Comparison of ENCODE assay signal across 13 cellular contexts in genomic region chr14:28767239-28767850, GRCh38. TPM values are rescaled to one million over a fixed set of nuclear protein-coding genes. Genes with fewer than 3 reads are reported as not detected.
A peak's percentile ranks its signal among the peaks of the same experiment; 100 is the strongest.
DNase-seq lines count a peak whose midpoint lies in the region; ATAC-seq, FAIRE-seq and TF ChIP-seq lines count a peak whose summit lies in the region.
"Had no signal": no experiment of that assay in that cellular context is flagged by ENCODE, and none has a peak within 500 bp of the region (broad histone marks: within the 10 kb centered on the region; RNA-seq: fewer than 3 reads in every experiment).

No MANE protein-coding gene starts in this region.

- no peaks in the 10 kb centered on the region for H3K9me2 ChIP-seq in Karpas-422 (replicated peaks; ENCODE audit: insufficient read depth, low read length)

- peaks cover 2 to 16% (median 5%) of the 10 kb centered on the region in 4 donors for H3K4me1 Mint-ChIP-seq in CD4-positive, alpha-beta memory T cell
- peaks cover 16 to 20% (median 18%) of the 10 kb centered on the region in 3 donors for H3K4me1 Mint-ChIP-seq in naive B cell

- no peak for DNase-seq in CD4-positive, alpha-beta memory T cell
- DNase-seq in K562 (ENCODE audit: extremely low read depth in 1 of 4, low spot score in 3 of 4) = peak in 2 of 4 experiments; percentile 14 to 23
- no peak for DNase-seq in naive B cell
- no peak for DNase-seq in Karpas-422
- no peak for DNase-seq in SHP77 (lab: John Stamatoyannopoulos, UW)
- no peak for DNase-seq in NCI-H524 (lab: John Stamatoyannopoulos, UW)
- no peak for DNase-seq in right atrium auricular region (ENCODE audit: low spot score)
- DNase-seq: DMS 273 treated with DMSO at 0.1 percent for 48 hours, KBM-7 had no signal

- no TSS peak for BruUV-seq in K562 (replicated peaks; lab: Mats Ljungman, UMichigan)

- H3K27ac ChIP-seq in CD4-positive, alpha-beta memory T cell (ENCODE audit: low read depth, low read length) = no peak overlapping the region
- H3K27ac ChIP-seq in K562 (ENCODE audit: extremely low read depth, low read depth, low read length) = peak overlapping the region; percentile 73; the same call in 2 of the 3 replicates
- H3K27ac ChIP-seq in Karpas-422 (ENCODE audit: low read length) = no peak overlapping the region
- no peak overlapping the region for H3K27ac ChIP-seq in right atrium auricular region
- H3K27ac ChIP-seq: RWPE1 had no signal

- peaks cover 59% of the 10 kb centered on the region for H3K79me2 ChIP-seq in K562 (ENCODE audit: control insufficient read depth, insufficient read depth, low read length)
- no peaks in the 10 kb centered on the region for H3K79me2 ChIP-seq in Karpas-422 (ENCODE audit: low read length)

- ATAC-seq in K562 (no peak), naive B cell (ENCODE audit: low read depth in 2 of 2) (no peak)
- ATAC-seq: left lobe of liver had no signal

- no peak for FAIRE-seq in K562 (lab: Jason Lieb, UNC)

- H3K27ac Mint-ChIP-seq in CD4-positive, alpha-beta memory T cell = no peak overlapping the region
- peak overlapping the region in 2 of 6 donors; percentile 42 to 83 for H3K27ac Mint-ChIP-seq in naive B cell

- H3K9me3 Mint-ChIP-seq in CD4-positive, alpha-beta memory T cell = peaks cover 0 to 32% (median 21%) of the 10 kb centered on the region in 8 donors
- H3K9me3 Mint-ChIP-seq in naive B cell = peaks cover 3 to 25% (median 7%) of the 10 kb centered on the region in 7 donors

- WGBS in K562 (ENCODE audit: insufficient coverage, low coverage, missing lambda C conversion rate) = no CpG with 5 or more reads among the region's 76 CpGs

- peak overlapping the region; percentile 78; the same call in 1 of the 2 replicates for H3K4me2 ChIP-seq in K562 (ENCODE audit: insufficient read depth, low read length)
- no peak overlapping the region for H3K4me2 ChIP-seq in Karpas-422 (ENCODE audit: low read depth, low read length, poor library complexity, severe bottlenecking)

- no peaks in the 10 kb centered on the region for H3K9me3 ChIP-seq in CD4-positive, alpha-beta memory T cell (ENCODE audit: control insufficient read depth in 1 of 2, low read length in 2 of 2)
- H3K9me3 ChIP-seq in K562 (replicated peaks; ENCODE audit: control insufficient read depth, insufficient read depth, low read depth, low read length) (no peaks in the 10 kb centered on the region), Karpas-422 (ENCODE audit: low read length) (peaks cover 50% of the 10 kb centered on the region), right atrium auricular region (peaks cover 0 to 9% of the 10 kb centered on the region in 2 donors)

- in situ Hi-C loops in K562 (cut with MboI) = loop anchor here (25.0 kb wide), 2 partner anchors 445 to 1445 kb away; no protein-coding TSS in a partner anchor

- no peak for TF ChIP-seq CTCF in GM12875 (IDR thresholded peaks at IDR 0.05; ENCODE audit: borderline replicate concordance, insufficient read depth, low read depth, low read length)
- TF ChIP-seq CTCF in K562 (IDR thresholded peaks at IDR 0.05 in 2 of 3, conservative IDR thresholded peaks at IDR 0.05 in 1 of 3; ENCODE audit: insufficient read depth in 2 of 3, low read depth in 1 of 3, low read length in 3 of 3) = no peak
- TF ChIP-seq CTCF in right atrium auricular region (IDR thresholded peaks at IDR 0.05) = no peak

- no peak overlapping the region for H3K4me3 ChIP-seq in CD4-positive, alpha-beta memory T cell (ENCODE audit: low read length in 2 of 2)
- H3K4me3 ChIP-seq in GM12875 (ENCODE audit: low read depth, low read length) = peak overlapping the region; percentile 21
- H3K4me3 ChIP-seq in K562 = peak overlapping the region; percentile 53
- no peak overlapping the region for H3K4me3 ChIP-seq in Karpas-422 (ENCODE audit: low read length)
- H3K4me3 ChIP-seq in right atrium auricular region = no peak overlapping the region

- TF ChIP-seq RAD21 in K562 (CRISPR knock-in tag; conservative IDR thresholded peaks at IDR 0.05 in 1 of 2, IDR thresholded peaks at IDR 0.05 in 1 of 2) = no peak

- POLR2A ChIA-PET in CD4-positive, alpha-beta memory T cell (lab: Charles Lee; ENCODE audit: partially characterized antibody) = no interaction called here
- POLR2A ChIA-PET in K562 (lab: Yijun Ruan, JAX) = interaction anchor here (0.6 to 1.2 kb wide), 2 partner anchors 43 to 63 kb away, joined by 3 to 4 read pairs; no protein-coding TSS in a partner anchor

- peaks cover 0 to 2% of the 10 kb centered on the region in 2 donors for H3K36me3 Mint-ChIP-seq in CD4-positive, alpha-beta memory T cell
- H3K36me3 Mint-ChIP-seq in naive B cell = peaks cover 0 to 8% of the 10 kb centered on the region in 2 donors

- H2AFZ ChIP-seq in K562 (ENCODE audit: low read depth, low read length) (peak overlapping the region; percentile 80; the same call in 1 of the 2 replicates), Karpas-422 (ENCODE audit: low read length) (no peak overlapping the region)

- H3K9me1 ChIP-seq in K562 (ENCODE audit: control insufficient read depth, insufficient read depth, low read length) = no peaks in the 10 kb centered on the region

- H4K20me1 ChIP-seq in K562 (replicated peaks; ENCODE audit: control insufficient read depth, insufficient read depth, low read length) (no peaks in the 10 kb centered on the region), Karpas-422 (ENCODE audit: insufficient read depth, low read depth, low read length) (no peaks in the 10 kb centered on the region)

- CTCF ChIA-PET in CD4-positive, alpha-beta memory T cell (lab: Charles Lee; ENCODE audit: partially characterized antibody) = no interaction called here
- CTCF ChIA-PET in K562 (lab: Yijun Ruan, JAX; ENCODE audit: low intra/inter-chr PET ratio) = no interaction called here

- no peak for TF ChIP-seq POLR2A in K562 (conservative IDR thresholded peaks at IDR 0.05)

- H3K4me1 ChIP-seq in CD4-positive, alpha-beta memory T cell (ENCODE audit: insufficient read depth, low read length) = no peaks in the 10 kb centered on the region
- H3K4me1 ChIP-seq in K562 (replicated peaks in 1 of 2; ENCODE audit: control insufficient read depth in 2 of 2, insufficient read depth in 2 of 2, low read length in 2 of 2) (peaks cover 0 to 8% of the 10 kb centered on the region in 2 experiments; a peak in 2 of 5 replicates), Karpas-422 (ENCODE audit: low read length) (no peaks in the 10 kb centered on the region), right atrium auricular region (peaks cover 0 to 16% of the 10 kb centered on the region in 2 donors)

- intact Hi-C loops in CD4-positive, alpha-beta memory T cell (cut with micrococcal nuclease) = no loop called here
- intact Hi-C loops in K562 (cut with micrococcal nuclease) = no loop called here

- H3K27me3 ChIP-seq in CD4-positive, alpha-beta memory T cell (ENCODE audit: insufficient read depth, low read length) = peaks cover 4% of the 10 kb centered on the region
- H3K27me3 ChIP-seq in K562 (ENCODE audit: control insufficient read depth in 2 of 2, insufficient read depth in 2 of 2, low read length in 2 of 2) (no peaks in the 10 kb centered on the region), Karpas-422 (ENCODE audit: low read length) (no peaks in the 10 kb centered on the region), right atrium auricular region (peaks cover 38 to 47% of the 10 kb centered on the region in 2 donors)

- TF ChIP-seq EP300 in K562 (IDR thresholded peaks at IDR 0.05; ENCODE audit: low read length) = no peak

- H3K9ac ChIP-seq in K562 (ENCODE audit: insufficient read depth in 1 of 2, low read depth in 2 of 2, low read length in 2 of 2) = peak overlapping the region; percentile 71 to 91; a peak in 3 of 4 replicates
- no peak overlapping the region for H3K9ac ChIP-seq in Karpas-422 (ENCODE audit: low read length)

- peak overlapping the region in 5 of 8 donors; percentile 28 to 62 (median 54) for H3K4me3 Mint-ChIP-seq in CD4-positive, alpha-beta memory T cell
- peak overlapping the region in 7 of 8 donors; percentile 24 to 90 (median 75) for H3K4me3 Mint-ChIP-seq in naive B cell

- H3K27me3 Mint-ChIP-seq in CD4-positive, alpha-beta memory T cell = peaks cover 32 to 45% of the 10 kb centered on the region in 2 donors
- H3K27me3 Mint-ChIP-seq in naive B cell = peaks cover 59 to 75% (median 66%) of the 10 kb centered on the region in 3 donors

- no peaks in the 10 kb centered on the region for H3K36me3 ChIP-seq in CD4-positive, alpha-beta memory T cell (ENCODE audit: insufficient read depth, low read length)
- H3K36me3 ChIP-seq in K562 (ENCODE audit: control insufficient read depth, insufficient read depth, low read length) (no peaks in the 10 kb centered on the region), Karpas-422 (ENCODE audit: insufficient read depth, low read length) (no peaks in the 10 kb centered on the region), right atrium auricular region (no peaks in the 10 kb centered on the region)

TF ChIP-seq in K562, 482 proteins besides CTCF, POLR2A, EP300 and RAD21:
- no peak for TF ChIP-seq ZFPM2 (CRISPR knock-in tag; IDR thresholded peaks at IDR 0.05)
- no peak for TF ChIP-seq BHLHE40 (IDR thresholded peaks at IDR 0.05; ENCODE audit: low read length)
- TF ChIP-seq ZBTB1 (CRISPR knock-in tag; IDR thresholded peaks at IDR 0.05; ENCODE audit: borderline replicate concordance, low read depth) = peak; percentile 46; the same call in 1 of the 2 replicates

RNA-seq across cellular contexts. Expression of gene FOXG1, which starts 0.8 kb away (rescaled TPM):
- not detected for total RNA-seq in CD4-positive, alpha-beta memory T cell
- not detected for polyA plus RNA-seq in CD4-positive, alpha-beta memory T cell
- 1.0 and 1.7 TPM in 2 replicates for total RNA-seq in K562 (2011; cell fraction: chromatin; rRNA removed; ENCODE audit: low replicate concordance)
- total RNA-seq in K562 (2011; cell fraction: nucleolus; rRNA removed) = 0.53 and 1.0 TPM in 2 replicates
- total RNA-seq in K562 (2011; cell fraction: nucleoplasm; rRNA removed) = 1.2 and 1.7 TPM in 2 replicates
- 0.68 and 1.2 TPM in 2 replicates for total RNA-seq in K562 (2014; rRNA removed)
- 0.69 and 0.70 TPM in 2 replicates for total RNA-seq in K562 (2014; rRNA removed; fragmentation: Illumina TruSeq; extraction: Trizol)
- 0.94 and 1.1 TPM in 2 replicates for total RNA-seq in K562 (2015; rRNA removed; fragmentation: Illumina TruSeq; extraction: Trizol)
- total RNA-seq in K562 (2021) = 3.0 and 3.7 TPM in 2 replicates
- 0.55 and 0.56 TPM in 2 replicates for polyA plus RNA-seq in K562 (2011; rRNA removed)
- polyA plus RNA-seq in K562 (2011; cell fraction: cytosol; rRNA removed) = 0.41 and 0.97 TPM in 2 replicates
- polyA plus RNA-seq in K562 (2011; cell fraction: nucleus; rRNA removed) = 2.6 and 3.1 TPM in 2 replicates
- polyA plus RNA-seq in K562 (2012) = 2.5 and 2.8 TPM in 2 replicates
- polyA plus RNA-seq in K562 (2014; fragmentation: Illumina TruSeq; extraction: Trizol) = 0.74 and 1.2 TPM in 2 replicates
- polyA plus RNA-seq in K562 (2014; fragmentation: Nextera tagmentation; extraction: Ambion mirVana) = 1 to 10 TPM in 1 of 2 experiments, under 1 TPM in 1; 0.85 to 1.4 TPM
- polyA plus RNA-seq in K562 (2014; rRNA removed) = 1.3 TPM in 2 replicates
- 0.21 TPM in 2 replicates for polyA minus RNA-seq in K562 (2011; rRNA and poly(A)+ RNA removed)
- polyA minus RNA-seq in K562 (2011; cell fraction: cytosol; rRNA and poly(A)+ RNA removed) = 0.27 and 0.48 TPM in 2 replicates
- 0.54 and 0.89 TPM in 2 replicates for polyA minus RNA-seq in K562 (2011; cell fraction: nucleus; rRNA and poly(A)+ RNA removed)
- polyA plus RNA-seq in naive B cell (ENCODE audit: low read depth in 6 of 6) = not detected
- total RNA-seq in Karpas-422 (2014; rRNA removed; shearing (Covaris generic); ENCODE audit: low replicate concordance) = not detected in 2 replicates
- total RNA-seq in right atrium auricular region = not detected
- total RNA-seq: left lobe of liver, omental fat pad had no signal

Comparison
In these comparisons a context has a peak if more than half of its experiments do, and no peak if none do; other contexts are left out.
1. H3K4me3 ChIP-seq: peak in GM12875 (single experiment) and K562 (single experiment); none in CD4-positive, alpha-beta memory T cell (0 of 2), Karpas-422 (single experiment) and right atrium auricular region (0 of 2).